In the genomic region with DNA sequence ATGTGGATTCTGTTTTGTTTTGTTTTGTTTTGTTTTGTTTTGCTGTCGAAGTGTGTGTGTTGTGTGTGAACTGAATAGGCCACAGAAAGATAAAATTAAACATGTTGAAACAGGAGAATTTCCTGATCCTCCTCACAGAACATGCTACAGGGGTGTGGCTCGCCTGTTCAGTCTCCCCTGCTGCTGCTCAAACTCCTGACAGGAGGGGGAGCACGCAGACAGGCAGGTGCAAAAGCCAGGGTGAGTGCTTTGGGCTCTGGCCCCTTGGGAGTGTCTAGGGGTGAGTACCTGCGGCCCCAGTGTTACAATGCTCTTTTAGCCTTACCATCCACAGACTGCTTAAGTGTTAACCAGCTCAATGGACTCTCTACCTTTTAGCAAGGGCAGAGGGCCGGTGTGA, we compare ENCODE assay signal across 15 cellular contexts.
A peak's percentile ranks its signal among the peaks of the same experiment; 100 is the strongest.
DNase-seq lines count a peak whose midpoint lies in the region; ATAC-seq and TF ChIP-seq lines count a peak whose summit lies in the region.
"Had no signal": no experiment of that assay in that cellular context is flagged by ENCODE, and none has a peak within 500 bp of the region (broad histone marks: within the 10 kb centered on the region; RNA-seq: fewer than 3 reads in every experiment).

No MANE protein-coding gene starts in this region.

- no TSS peak for BruUV-seq in A673 (replicated peaks; lab: Mats Ljungman, UMichigan)

- no peak overlapping the region for H3K4me3 Mint-ChIP-seq in glutamatergic neuron (ENCODE audit: unreplicated experiment)
- H3K4me3 Mint-ChIP-seq: activated CD8-positive, alpha-beta memory T cell treated with anti-CD3 and anti-CD28 coated beads, Interleukin-2, amount 10 ng/mL, durations not matched to agents 7 days and 5 days; IgD-negative memory B cell; nephron had no signal

- peaks cover 5% of the 10 kb centered on the region for H3K36me3 Mint-ChIP-seq in glutamatergic neuron (ENCODE audit: unreplicated experiment)
- H3K36me3 Mint-ChIP-seq: activated CD8-positive, alpha-beta memory T cell treated with anti-CD3 and anti-CD28 coated beads, Interleukin-2, amount 10 ng/mL, durations not matched to agents 7 days and 5 days; IgD-negative memory B cell had no signal

- intact Hi-C loops in A673 (cut with micrococcal nuclease; ENCODE audit: unreplicated experiment) = no loop called here

- CTCF ChIA-PET in A673 (lab: Charles Lee) = no interaction called here

- no peak overlapping the region for H3K27ac ChIP-seq in A673 (ENCODE audit: low read depth, low read length, poor library complexity, severe bottlenecking)
- H3K27ac ChIP-seq in coronary artery = no peak overlapping the region

- POLR2A ChIA-PET in A673 (lab: Charles Lee; ENCODE audit: low non-redundant PET) = no interaction called here

- in situ Hi-C loops in GM13976 (cut with MboI; ENCODE audit: low sequenced_read_pairs, unreplicated experiment) = no loop called here

- H3K4me1 ChIP-seq in A673 (ENCODE audit: insufficient read depth, low read length, poor library complexity, severe bottlenecking) = no peaks in the 10 kb centered on the region

- peaks cover 13% of the 10 kb centered on the region for H3K4me1 Mint-ChIP-seq in glutamatergic neuron (ENCODE audit: low read depth, unreplicated experiment)
- H3K4me1 Mint-ChIP-seq: activated CD8-positive, alpha-beta memory T cell treated with anti-CD3 and anti-CD28 coated beads, Interleukin-2, amount 10 ng/mL, durations not matched to agents 7 days and 5 days; nephron had no signal

- H3K36me3 ChIP-seq in A673 (ENCODE audit: insufficient read depth, low read length, poor library complexity, severe bottlenecking) = no peaks in the 10 kb centered on the region

- no peaks in the 10 kb centered on the region for H3K9me3 ChIP-seq in A673 (ENCODE audit: low read depth, low read length, poor library complexity, severe bottlenecking)

- H3K27ac Mint-ChIP-seq in glutamatergic neuron (ENCODE audit: unreplicated experiment) = no peak overlapping the region
- H3K27ac Mint-ChIP-seq: activated CD8-positive, alpha-beta memory T cell treated with anti-CD3 and anti-CD28 coated beads, Interleukin-2, amount 10 ng/mL, durations not matched to agents 7 days and 5 days; IgD-negative memory B cell; nephron had no signal

- no peaks in the 10 kb centered on the region for H3K27me3 Mint-ChIP-seq in glutamatergic neuron (ENCODE audit: unreplicated experiment)
- H3K27me3 Mint-ChIP-seq: activated CD8-positive, alpha-beta memory T cell treated with anti-CD3 and anti-CD28 coated beads, Interleukin-2, amount 10 ng/mL, durations not matched to agents 7 days and 5 days; IgD-negative memory B cell had no signal

- H3K4me3 ChIP-seq in A673 (ENCODE audit: low read depth, low read length, poor library complexity, severe bottlenecking) (no peak overlapping the region), coronary artery (no peak overlapping the region)

- no peaks in the 10 kb centered on the region for H3K9me3 Mint-ChIP-seq in glutamatergic neuron (ENCODE audit: unreplicated experiment)
- H3K9me3 Mint-ChIP-seq: IgD-negative memory B cell, nephron had no signal

- no peak for DNase-seq in GM13976 (ENCODE audit: low spot score)
- peak; percentile 19 for DNase-seq in HPDE6-E6E7 (ENCODE audit: extremely low spot score)
- DNase-seq in glutamatergic neuron = peak; percentile 45
- no peak for DNase-seq in A673 (ENCODE audit: low spot score)
- no peak for DNase-seq in coronary artery (ENCODE audit: low spot score)
- DNase-seq in NCI-H510A treated with DMSO at 0.1 percent for 48 hours (lab: John Stamatoyannopoulos, UW) = no peak
- DNase-seq in activated CD4-positive, CD25-positive, alpha-beta regulatory T cell treated with anti-CD3 and anti-CD28 coated beads, Interleukin-2, amount 50 U/mL, for 72 hours = no peak
- DNase-seq: activated CD8-positive, alpha-beta memory T cell treated with anti-CD3 and anti-CD28 coated beads, Interleukin-2, amount 10 ng/mL, durations not matched to agents 7 days and 5 days; anterior cingulate cortex; NCI-H345; stimulated activated CD4-positive, alpha-beta T cell treated with anti-CD3 and anti-CD28 coated beads, Interleukin-15, amount 100 ng/mL, for 24 hours; stimulated activated naive CD8-positive, alpha-beta T cell treated with anti-CD3 and anti-CD28 coated beads, Interleukin-15, Interleukin-2, amounts not matched to agents 100 U/mL and 50 U/mL, for 24 hours had no signal

- peak; percentile 81 for ATAC-seq in GM21526 (IDR thresholded peaks at IDR 0.05; ENCODE audit: low FRiP score, unreplicated experiment)
- ATAC-seq: activated CD8-positive, alpha-beta memory T cell treated with anti-CD3 and anti-CD28 coated beads, Interleukin-2, amount 10 ng/mL, durations not matched to agents 7 days and 5 days; stimulated activated naive CD8-positive, alpha-beta T cell treated with anti-CD3 and anti-CD28 coated beads, Interleukin-15, Interleukin-2, amounts not matched to agents 100 U/mL and 50 U/mL, for 24 hours had no signal

- no peaks in the 10 kb centered on the region for H3K27me3 ChIP-seq in A673 (replicated peaks; ENCODE audit: insufficient read depth, low read depth, low read length, poor library complexity)

- peak; percentile 17 for TF ChIP-seq CTCF in GM13976 (IDR thresholded peaks at IDR 0.05; ENCODE audit: borderline replicate concordance, control extremely low read depth, extremely low read depth, insufficient read depth, missing control alignments)
- no peak for TF ChIP-seq CTCF in glutamatergic neuron (IDR thresholded peaks at IDR 0.05; ENCODE audit: partially characterized antibody, unreplicated experiment)
- TF ChIP-seq CTCF in A673 (conservative IDR thresholded peaks at IDR 0.05; ENCODE audit: low read depth, low read length) = no peak
- no peak for TF ChIP-seq CTCF in coronary artery (IDR thresholded peaks at IDR 0.05)

Comparison
In these comparisons a context has a peak if more than half of its experiments do, and no peak if none do; other contexts are left out.
1. DNase-seq: peak in HPDE6-E6E7 (single experiment) and glutamatergic neuron (single experiment); none in GM13976 (single experiment), A673 (single experiment), coronary artery (single experiment), NCI-H510A treated with DMSO at 0.1 percent for 48 hours (single experiment) and activated CD4-positive, CD25-positive, alpha-beta regulatory T cell treated with anti-CD3 and anti-CD28 coated beads, Interleukin-2, amount 50 U/mL, for 72 hours (single experiment).